In genomic region chr3:57544181-57545125, GRCh38 we compare ENCODE assay signal across 8 cellular contexts. TPM values are rescaled to one million over a fixed set of nuclear protein-coding genes. Genes with fewer than 3 reads are reported as not detected.
DNase-seq lines count a peak whose midpoint lies in the region; ATAC-seq and TF ChIP-seq lines count a peak whose summit lies in the region.

Gene DNAH12, minus strand, starts transcription at chr3:57544344. Its CDS starts 1,474 bp downstream, at chr3:57542870.

- no peaks in the 10 kb centered on the region for H3K27me3 Mint-ChIP-seq in mesothelial cell of epicardium (ENCODE audit: low read depth)

- WGBS in heart right ventricle, 2 donors: 11 to 12% methylated on average over 20 of the region's 20 CpGs

- peak within 1 kb of the TSS; percentile 67 for H3K27ac Mint-ChIP-seq in mesothelial cell of epicardium

- peak within 1 kb of the TSS; percentile 65 for H3K4me3 Mint-ChIP-seq in mesothelial cell of epicardium

- H3K4me3 ChIP-seq in heart right ventricle (peak within 1 kb of the TSS in 7 of 10 donors; percentile 3 to 45 (median 35)), right atrium auricular region (peak within 1 kb of the TSS in 1 of 2 donors; percentile 14)

- no peaks in the 10 kb centered on the region for H3K36me3 Mint-ChIP-seq in mesothelial cell of epicardium

- ATAC-seq in heart right ventricle (peak in 1 of 8 donors; percentile 36), HG02588 (IDR thresholded peaks at IDR 0.05; ENCODE audit: unreplicated experiment) (no peak), GM18511 (IDR thresholded peaks at IDR 0.05; ENCODE audit: unreplicated experiment) (no peak), HG02642 (IDR thresholded peaks at IDR 0.05; ENCODE audit: poor library complexity, unreplicated experiment) (no peak)

- intact Hi-C loops in heart right ventricle (cut with DNase I): no loop called here

- peaks cover 10% of the 10 kb centered on the region for H3K4me1 Mint-ChIP-seq in mesothelial cell of epicardium

- H3K9me3 ChIP-seq in heart right ventricle (no peaks in the 10 kb centered on the region), right atrium auricular region (no peaks in the 10 kb centered on the region)

- H3K27ac ChIP-seq in heart right ventricle (peak within 1 kb of the TSS in 2 of 10 donors; percentile 44 to 71), right atrium auricular region (no peak within 1 kb of the TSS)

- H3K36me3 ChIP-seq in heart right ventricle: no peaks in the 10 kb centered on the region
- H3K36me3 ChIP-seq in right atrium auricular region: no peaks in the 10 kb centered on the region

- TF ChIP-seq CTCF in heart right ventricle (IDR thresholded peaks at IDR 0.05): no peak
- TF ChIP-seq CTCF in right atrium auricular region (IDR thresholded peaks at IDR 0.05): no peak
- TF ChIP-seq CTCF in mesothelial cell of epicardium (IDR thresholded peaks at IDR 0.05; ENCODE audit: unreplicated experiment): no peak

- no peaks in the 10 kb centered on the region for H3K9me3 Mint-ChIP-seq in mesothelial cell of epicardium

- DNase-seq in heart right ventricle (no peak), right atrium auricular region (ENCODE audit: low spot score) (no peak), NCI-H345 (lab: John Stamatoyannopoulos, UW) (peak; percentile 71), dermis blood vessel endothelial cell (peak; percentile 67), mesothelial cell of epicardium (ENCODE audit: low spot score in 2 of 2, unreplicated experiment in 2 of 2) (peak; percentile 62 to 74)

- H3K27me3 ChIP-seq in heart right ventricle (peaks cover 0 to 8% (median 0%) of the 10 kb centered on the region in 7 donors), right atrium auricular region (no peaks in the 10 kb centered on the region)

- H3K4me1 ChIP-seq in heart right ventricle: peaks cover 0 to 23% (median 12%) of the 10 kb centered on the region in 9 donors
- peaks cover 0 to 19% of the 10 kb centered on the region in 2 donors for H3K4me1 ChIP-seq in right atrium auricular region

RNA-seq across cellular contexts. Expression of gene DNAH12, which starts in this region (rescaled TPM):
- total RNA-seq in heart right ventricle: under 1 TPM in 6 of 10 donors, not detected in 4; 0.02 to 0.19 (median 0.12) TPM
- polyA plus RNA-seq in heart right ventricle: under 1 TPM; 0.01 to 0.44 TPM
- total RNA-seq in right atrium auricular region: under 1 TPM in 1 of 2 donors, not detected in 1; 0.08 TPM
- total RNA-seq in dermis blood vessel endothelial cell: under 0.01 and 0.17 TPM in 2 replicates
- total RNA-seq in mesothelial cell of epicardium: 0.29 to 0.60 TPM (median 0.43 TPM) in 3 replicates

Comparison
In these comparisons a context has a peak if more than half of its experiments do, and no peak if none do; other contexts are left out.
1. Peak in DNase-seq in dermis blood vessel endothelial cell; RNA of the gene not detected or under 1 TPM.
2. Peak in DNase-seq in mesothelial cell of epicardium; RNA of the gene not detected or under 1 TPM.